21 cellular contexts compared by ENCODE assay signal in genomic region chr10:126583507-126584200, GRCh38.
"Had no signal": no experiment of that assay in that cellular context is flagged by ENCODE, and none has a peak within 500 bp of the region (broad histone marks: within the 10 kb centered on the region; RNA-seq: fewer than 3 reads in every experiment).

No MANE protein-coding gene starts in this region.

- DNase-seq: colonic mucosa; dermis blood vessel endothelial cell; effector CD4-positive, alpha-beta T cell; endodermal cell; hippocampal formation; left colon; naive thymus-derived CD4-positive, alpha-beta T cell; nephron progenitor cell; posterior cingulate gyrus; sigmoid colon; stimulated activated CD4-positive, alpha-beta T cell treated with anti-CD3 and anti-CD28 coated beads, Interleukin-2, amount 100 ng/mL, for 24 hours; stimulated activated CD4-positive, alpha-beta T cell treated with anti-CD3 and anti-CD28 coated beads, Interleukin-4, amount 100 ng/mL, for 4 hours; stimulated activated naive B cell treated with anti-CD40 and anti-IgM and Interleukin-4, amounts not matched to agents 10 μg/mL and 1 μg/mL and 100 μg/mL, for 72 hours; tibial artery; upper lobe of left lung had no signal

- H3K4me1 ChIP-seq: colonic mucosa, heart left ventricle, tibial artery, upper lobe of left lung, vagina had no signal

- H3K4me3 ChIP-seq: colonic mucosa, heart left ventricle, sigmoid colon, skin epidermis, tibial artery, upper lobe of left lung, vagina had no signal

- FAIRE-seq: endothelial cell of umbilical vein, frontal cortex had no signal

- H3K27ac ChIP-seq: colonic mucosa, heart left ventricle, neutrophil, sigmoid colon, skin epidermis, tibial artery, upper lobe of left lung, vagina had no signal

- ATAC-seq: left colon; naive thymus-derived CD4-positive, alpha-beta T cell; stimulated activated naive B cell treated with anti-CD40 and anti-IgM and Interleukin-4, amounts not matched to agents 10 μg/mL and 1 μg/mL and 100 μg/mL, for 72 hours had no signal

- H3K27me3 ChIP-seq: colonic mucosa, neutrophil, sigmoid colon, upper lobe of left lung, vagina had no signal

- H3K9me3 ChIP-seq: colonic mucosa, heart left ventricle, neutrophil, sigmoid colon, tibial artery, upper lobe of left lung, vagina had no signal

- H3K36me3 ChIP-seq: colonic mucosa, heart left ventricle, neutrophil, sigmoid colon, tibial artery, upper lobe of left lung, vagina had no signal
